Comparison of ENCODE assay signal across 26 cellular contexts in the genomic region with DNA sequence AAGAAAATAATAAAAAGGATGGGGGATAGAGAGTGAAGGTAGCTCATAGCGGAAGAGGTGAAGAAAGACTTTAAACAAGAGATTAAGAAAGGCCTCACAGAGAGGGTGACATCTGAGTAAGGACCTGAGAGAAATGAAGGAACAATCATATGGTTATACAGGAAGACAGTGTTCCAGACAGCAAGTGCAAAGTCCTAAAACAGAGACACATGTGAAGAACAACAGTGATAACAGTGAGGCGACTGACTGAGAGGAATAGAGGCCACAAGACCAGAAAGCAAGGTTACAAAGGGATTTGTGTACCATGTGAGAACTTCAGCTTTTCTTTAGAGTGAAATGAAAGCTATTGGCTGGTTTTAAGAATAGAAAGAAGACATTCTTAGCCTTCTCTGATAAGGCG.
"Had no signal": no experiment of that assay in that cellular context is flagged by ENCODE, and none has a peak within 500 bp of the region (broad histone marks: within the 10 kb centered on the region; RNA-seq: fewer than 3 reads in every experiment).

No MANE protein-coding gene starts in this region.

- H3K9me3 ChIP-seq: breast epithelium, Peyer's patch, SJCRH30 had no signal

- H3K9ac ChIP-seq: KMS-11 had no signal

- H3K4me3 Mint-ChIP-seq: activated CD8-positive, alpha-beta T cell treated with anti-CD3 and anti-CD28 coated beads for 36 hours; activated T-cell treated with anti-CD3 and anti-CD28 coated beads, Interleukin-2, amount 50 U/mL, for 72 hours; T-helper 2 cell treated with Interferon-gamma antibody and Interleukin-4, amounts not matched to agents 5 μg/mL and 100 μg/mL, for 36 hours had no signal

- H3K4me3 ChIP-seq: breast epithelium, Peyer's patch, SJCRH30 had no signal

- H3K4me2 ChIP-seq: KMS-11 had no signal

- H3K9me3 Mint-ChIP-seq: activated CD8-positive, alpha-beta T cell treated with anti-CD3 and anti-CD28 coated beads for 36 hours; activated T-helper 2 cell treated with anti-CD3 and anti-CD28 coated beads, Interferon-gamma antibody, Interleukin-2, Interleukin-4, amounts not matched to agents 10 μg/mL and 5 μg/mL and 100 μg/mL, durations not matched to agents 14 hours and 24 hours and 36 hours; T-helper 2 cell treated with Interferon-gamma antibody and Interleukin-4, amounts not matched to agents 5 μg/mL and 100 μg/mL, for 36 hours had no signal

- H3K27ac ChIP-seq: breast epithelium, KMS-11, Peyer's patch, RWPE1, SJCRH30 had no signal

- H3K27ac Mint-ChIP-seq: activated CD8-positive, alpha-beta T cell treated with anti-CD3 and anti-CD28 coated beads for 36 hours; activated T-helper 2 cell treated with anti-CD3 and anti-CD28 coated beads, Interferon-gamma antibody, Interleukin-2, Interleukin-4, amounts not matched to agents 10 μg/mL and 5 μg/mL and 100 μg/mL, durations not matched to agents 14 hours and 24 hours and 36 hours; T-helper 2 cell treated with Interferon-gamma antibody and Interleukin-4, amounts not matched to agents 5 μg/mL and 100 μg/mL, for 36 hours had no signal

- H3K27me3 ChIP-seq: breast epithelium, Peyer's patch, SJCRH30 had no signal

- H3K36me3 ChIP-seq: breast epithelium, Peyer's patch, SJCRH30 had no signal

- H3K4me1 ChIP-seq: breast epithelium, Peyer's patch, SJCRH30 had no signal

- DNase-seq: activated CD4-positive, alpha-beta T cell treated with anti-CD3 and anti-CD28 coated beads for 4 hours; activated CD8-positive, alpha-beta memory T cell treated with anti-CD3 and anti-CD28 coated beads, Interleukin-2, amount 50 U/mL, for 4 hours; activated CD8-positive, alpha-beta T cell treated with anti-CD3 and anti-CD28 coated beads for 36 hours; activated gamma-delta T cell treated with Interleukin-2 at 50 U/mL for 16 hours; activated naive CD4-positive, alpha-beta T cell treated with anti-CD3 and anti-CD28 coated beads, Interleukin-2, amount 50 U/mL, for 16 hours; activated T-cell treated with anti-CD3 and anti-CD28 coated beads, Interleukin-2, amount 50 U/mL, for 72 hours; aorta; IMR-90; MM.1S; NCI-H1105; NCI-H1436; NCI-H1694 treated with DMSO at 0.1 percent for 48 hours; NCI-H2029 treated with DMSO at 0.1 percent for 48 hours; NCI-H345; NCI-H510A treated with DMSO at 0.1 percent for 48 hours; NCI-H69; NK-92 treated with Interleukin-12 subunit alpha and Interleukin-12 subunit beta, amount 100 ng/mL, for 24 hours; Peyer's patch; Right ventricle myocardium superior; SJCRH30; SW 1271 had no signal
